28 cellular contexts compared by ENCODE assay signal in the genomic region with DNA sequence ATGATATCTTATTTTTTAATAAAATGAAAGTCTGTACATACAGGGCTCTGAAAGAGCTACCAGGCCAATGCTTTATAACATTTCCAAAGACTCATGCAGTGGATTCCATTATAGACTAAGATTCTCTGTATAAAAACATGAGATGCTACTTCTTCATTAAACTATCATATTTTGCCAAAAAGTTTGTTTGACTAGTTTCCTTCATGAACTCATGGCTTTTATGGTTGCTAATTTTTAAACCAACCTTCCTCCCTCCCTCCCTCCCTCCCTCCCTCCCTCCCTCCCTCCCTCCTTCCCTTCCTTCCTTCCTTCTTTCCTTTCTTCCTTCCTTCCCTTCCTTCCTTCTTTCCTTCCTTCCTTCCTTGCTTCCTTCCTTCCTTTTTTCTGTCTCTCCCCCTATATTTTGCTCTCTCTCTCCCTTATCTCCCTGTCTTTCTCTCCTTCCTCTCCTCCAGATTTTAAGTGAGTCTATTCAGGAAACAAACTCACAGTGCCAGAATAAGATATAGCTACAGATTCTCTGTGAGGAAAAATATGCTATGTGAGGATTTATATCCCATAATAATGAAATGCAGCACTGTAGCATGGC.
"Had no signal": no experiment of that assay in that cellular context is flagged by ENCODE, and none has a peak within 500 bp of the region (broad histone marks: within the 10 kb centered on the region; RNA-seq: fewer than 3 reads in every experiment).

No MANE protein-coding gene starts in this region.

- H3K9me3 ChIP-seq: colonic mucosa, esophagus squamous epithelium, gastrocnemius medialis, heart right ventricle, left lung, lower lobe of right lung, mucosa of descending colon had no signal

- H3K27me3 ChIP-seq: colonic mucosa, esophagus squamous epithelium, gastrocnemius medialis, heart right ventricle, left lung had no signal

- H3K36me3 ChIP-seq: colonic mucosa, esophagus squamous epithelium, gastrocnemius medialis, heart right ventricle, left lung, lower lobe of right lung had no signal

- H3K27ac ChIP-seq: colonic mucosa, epithelial cell of prostate, esophagus squamous epithelium, gastrocnemius medialis, heart right ventricle, left lung, lower lobe of right lung had no signal

- H3K4me1 ChIP-seq: colonic mucosa, esophagus squamous epithelium, gastrocnemius medialis, heart right ventricle, lower lobe of right lung had no signal

- FAIRE-seq: endometrium, islet of Langerhans, keratinocyte had no signal

- H3K36me3 Mint-ChIP-seq: memory B cell, naive B cell had no signal

- H3K27me3 Mint-ChIP-seq: dendritic cell treated with granulocyte-macrophage colony-stimulating factor and Interleukin-4, amounts not matched to agents 40 ng/mL and 50 ng/mL, for 4 days; effector memory CD8-positive, alpha-beta T cell; memory B cell; naive B cell had no signal

- DNase-seq: colonic mucosa; cortex of kidney; effector CD8-positive, alpha-beta T cell; effector memory CD8-positive, alpha-beta T cell; endodermal cell; erythroblast; esophagus squamous epithelium; foreskin fibroblast; foreskin melanocyte; gastrocnemius medialis; glutamatergic neuron; head of caudate nucleus; heart right ventricle; hippocampal formation; left cardiac atrium; left lung; left ventricle myocardium superior; lower lobe of right lung; mesendoderm; mucosa of descending colon; naive B cell had no signal

- H3K27ac Mint-ChIP-seq: dendritic cell treated with granulocyte-macrophage colony-stimulating factor and Interleukin-4, amounts not matched to agents 40 ng/mL and 50 ng/mL, for 4 days; effector memory CD8-positive, alpha-beta T cell; endodermal cell; memory B cell had no signal

- ATAC-seq: effector memory CD8-positive, alpha-beta T cell; esophagus mucosa; gastrocnemius medialis; heart right ventricle; left cardiac atrium; left lung; left ventricle myocardium superior; lower lobe of right lung; mucosa of descending colon had no signal

- H3K4me3 ChIP-seq: colonic mucosa, esophagus squamous epithelium, gastrocnemius medialis, heart right ventricle, left lung, lower lobe of right lung, mucosa of descending colon had no signal

- H3K9me3 Mint-ChIP-seq: effector memory CD8-positive, alpha-beta T cell; endodermal cell; memory B cell; naive B cell had no signal

- H3K4me3 Mint-ChIP-seq: dendritic cell treated with granulocyte-macrophage colony-stimulating factor and Interleukin-4, amounts not matched to agents 40 ng/mL and 50 ng/mL, for 4 days; effector memory CD8-positive, alpha-beta T cell; endodermal cell; memory B cell; naive B cell had no signal
